ENCODE assay signal across 40 cellular contexts in genomic region chr13:94516456-94516855, GRCh38. TPM values are rescaled to one million over a fixed set of nuclear protein-coding genes. Genes with fewer than 3 reads are reported as not detected.
"Had no signal": no experiment of that assay in that cellular context is flagged by ENCODE, and none has a peak within 500 bp of the region (broad histone marks: within the 10 kb centered on the region; RNA-seq: fewer than 3 reads in every experiment).

No MANE protein-coding gene starts in this region.

- H3K4me1 Mint-ChIP-seq: activated naive CD4-positive, alpha-beta T cell treated with anti-CD3 and anti-CD28 coated beads, Interleukin-2, amount 10 ng/mL, durations not matched to agents 7 days and 5 days; activated naive CD4-positive, alpha-beta T cell treated with anti-CD3 and anti-CD28 coated beads, Interleukin-2, amount 50 U/mL, for 24 hours; activated naive CD8-positive, alpha-beta T cell treated with anti-CD3 and anti-CD28 coated beads for 36 hours; activated naive CD8-positive, alpha-beta T cell treated with anti-CD3 and anti-CD28 coated beads, Interleukin-2, amount 10 ng/mL, durations not matched to agents 7 days and 5 days; activated naive CD8-positive, alpha-beta T cell treated with anti-CD3 and anti-CD28 coated beads, Interleukin-2, amount 50 U/mL, for 24 hours; activated T-helper 17 cell treated with anti-CD3 and anti-CD28 coated beads, Interleukin-2, amount 50 U/mL, for 72 hours; central memory CD8-positive, alpha-beta T cell had no signal

- H3K27ac ChIP-seq: adrenal gland, ascending aorta, body of pancreas, brain microvascular endothelial cell, breast epithelium, cardiac muscle cell had no signal

- H3K4me3 Mint-ChIP-seq: activated naive CD4-positive, alpha-beta T cell treated with anti-CD3 and anti-CD28 coated beads for 36 hours; activated naive CD4-positive, alpha-beta T cell treated with anti-CD3 and anti-CD28 coated beads, Interleukin-2, amount 10 ng/mL, durations not matched to agents 7 days and 5 days; activated naive CD4-positive, alpha-beta T cell treated with anti-CD3 and anti-CD28 coated beads, Interleukin-2, amount 50 U/mL, for 24 hours; activated naive CD8-positive, alpha-beta T cell; activated naive CD8-positive, alpha-beta T cell treated with anti-CD3 and anti-CD28 coated beads for 36 hours; activated naive CD8-positive, alpha-beta T cell treated with anti-CD3 and anti-CD28 coated beads, Interleukin-2, amount 10 ng/mL, durations not matched to agents 7 days and 5 days; activated naive CD8-positive, alpha-beta T cell treated with anti-CD3 and anti-CD28 coated beads, Interleukin-2, amount 50 U/mL, for 24 hours; activated T-cell treated with anti-CD3 and anti-CD28 coated beads, Interleukin-2, amount 50 U/mL, for 24 hours; activated T-cell treated with anti-CD3 and anti-CD28 coated beads, Interleukin-2, amount 50 U/mL, for 4 hours; activated T-cell treated with anti-CD3 and anti-CD28 coated beads, Interleukin-2, amount 50 U/mL, for 72 hours; activated T-helper 1 cell treated with anti-CD3 and anti-CD28 coated beads, Interleukin-12 subunit alpha, Interleukin-12 subunit beta, Interleukin-2, Interleukin-4 antibody, amounts not matched to agents 30 ng/mL and 10 ng/mL and 1 ng/mL, durations not matched to agents 14 hours and 24 hours and 36 hours; activated T-helper 17 cell treated with anti-CD3 and anti-CD28 coated beads, Interleukin-2, amount 50 U/mL, for 72 hours; brain; central memory CD8-positive, alpha-beta T cell had no signal

- H3K27me3 Mint-ChIP-seq: activated naive CD4-positive, alpha-beta T cell treated with anti-CD3 and anti-CD28 coated beads, Interleukin-2, amount 50 U/mL, for 24 hours; activated naive CD8-positive, alpha-beta T cell; activated naive CD8-positive, alpha-beta T cell treated with anti-CD3 and anti-CD28 coated beads for 36 hours; activated T-cell treated with anti-CD3 and anti-CD28 coated beads, Interleukin-2, amount 50 U/mL, for 24 hours had no signal

- H3K27ac Mint-ChIP-seq: activated naive CD4-positive, alpha-beta T cell treated with anti-CD3 and anti-CD28 coated beads for 36 hours; activated naive CD4-positive, alpha-beta T cell treated with anti-CD3 and anti-CD28 coated beads, Interleukin-2, amount 10 ng/mL, durations not matched to agents 7 days and 5 days; activated naive CD4-positive, alpha-beta T cell treated with anti-CD3 and anti-CD28 coated beads, Interleukin-2, amount 50 U/mL, for 24 hours; activated naive CD4-positive, alpha-beta T cell treated with anti-CD3 and anti-CD28 coated beads, Interleukin-2, amount 50 U/mL, for 72 hours; activated naive CD8-positive, alpha-beta T cell; activated naive CD8-positive, alpha-beta T cell treated with anti-CD3 and anti-CD28 coated beads for 36 hours; activated naive CD8-positive, alpha-beta T cell treated with anti-CD3 and anti-CD28 coated beads, Interleukin-2, amount 10 ng/mL, durations not matched to agents 7 days and 5 days; activated naive CD8-positive, alpha-beta T cell treated with anti-CD3 and anti-CD28 coated beads, Interleukin-2, amount 50 U/mL, for 24 hours; activated T-cell treated with anti-CD3 and anti-CD28 coated beads, Interleukin-2, amount 50 U/mL, for 24 hours; activated T-cell treated with anti-CD3 and anti-CD28 coated beads, Interleukin-2, amount 50 U/mL, for 72 hours; activated T-helper 1 cell treated with anti-CD3 and anti-CD28 coated beads, Interleukin-12 subunit alpha, Interleukin-12 subunit beta, Interleukin-2, Interleukin-4 antibody, amounts not matched to agents 30 ng/mL and 10 ng/mL and 1 ng/mL, durations not matched to agents 14 hours and 24 hours and 36 hours; activated T-helper 17 cell treated with anti-CD3 and anti-CD28 coated beads, Interleukin-2, amount 50 U/mL, for 72 hours; activated T-helper 2 cell treated with anti-CD3 and anti-CD28 coated beads, Interferon-gamma antibody, Interleukin-2, Interleukin-4, amounts not matched to agents 10 μg/mL and 5 μg/mL and 100 μg/mL, durations not matched to agents 14 hours and 24 hours and 36 hours; brain had no signal

- H3K9me3 Mint-ChIP-seq: activated naive CD4-positive, alpha-beta T cell treated with anti-CD3 and anti-CD28 coated beads for 36 hours; activated naive CD4-positive, alpha-beta T cell treated with anti-CD3 and anti-CD28 coated beads, Interleukin-2, amount 10 ng/mL, durations not matched to agents 7 days and 5 days; activated T-cell treated with anti-CD3 and anti-CD28 coated beads, Interleukin-2, amount 50 U/mL, for 24 hours; activated T-helper 1 cell treated with anti-CD3 and anti-CD28 coated beads, Interleukin-12 subunit alpha, Interleukin-12 subunit beta, Interleukin-2, Interleukin-4 antibody, amounts not matched to agents 30 ng/mL and 10 ng/mL and 1 ng/mL, durations not matched to agents 14 hours and 24 hours and 36 hours; activated T-helper 2 cell treated with anti-CD3 and anti-CD28 coated beads, Interferon-gamma antibody, Interleukin-2, Interleukin-4, amounts not matched to agents 10 μg/mL and 5 μg/mL and 100 μg/mL, durations not matched to agents 14 hours and 24 hours and 36 hours; central memory CD8-positive, alpha-beta T cell had no signal

- H3K4me1 ChIP-seq: adrenal gland, ascending aorta, body of pancreas had no signal

- DNase-seq: activated effector memory CD4-positive, alpha-beta T cell treated with anti-CD3 and anti-CD28 coated beads, Interleukin-2, amount 50 U/mL, for 16 hours; activated effector memory CD4-positive, alpha-beta T cell treated with Interleukin-2 at 50 U/mL for 16 hours; activated gamma-delta T cell; activated gamma-delta T cell treated with Interleukin-2 at 50 U/mL for 16 hours; activated naive CD4-positive, alpha-beta T cell; activated naive CD4-positive, alpha-beta T cell treated with anti-CD3 and anti-CD28 coated beads for 36 hours; activated naive CD4-positive, alpha-beta T cell treated with anti-CD3 and anti-CD28 coated beads, Interleukin-2, amount 10 ng/mL, durations not matched to agents 7 days and 5 days; activated naive CD4-positive, alpha-beta T cell treated with anti-CD3 and anti-CD28 coated beads, Interleukin-2, amount 50 U/mL, for 16 hours; activated naive CD4-positive, alpha-beta T cell treated with Interleukin-2 at 50 U/mL for 16 hours; activated naive CD8-positive, alpha-beta T cell treated with anti-CD3 and anti-CD28 coated beads for 36 hours; activated naive CD8-positive, alpha-beta T cell treated with anti-CD3 and anti-CD28 coated beads, Interleukin-2, amount 10 ng/mL, durations not matched to agents 7 days and 5 days; activated naive CD8-positive, alpha-beta T cell treated with anti-CD3 and anti-CD28 coated beads, Interleukin-2, amount 50 U/mL, for 24 hours; activated T-cell treated with anti-CD3 and anti-CD28 coated beads, Interleukin-2, amount 50 U/mL, for 1 hour; activated T-cell treated with anti-CD3 and anti-CD28 coated beads, Interleukin-2, amount 50 U/mL, for 24 hours; activated T-cell treated with anti-CD3 and anti-CD28 coated beads, Interleukin-2, amount 50 U/mL, for 4 hours; activated T-cell treated with anti-CD3 and anti-CD28 coated beads, Interleukin-2, amount 50 U/mL, for 48 hours; activated T-cell treated with anti-CD3 and anti-CD28 coated beads, Interleukin-2, amount 50 U/mL, for 72 hours; adrenal gland; amniotic stem cell; amygdala; anterior cingulate cortex; aorta; body of pancreas; brain microvascular endothelial cell; caudate nucleus; central memory CD4-positive, alpha-beta T cell; cerebellar nuclear complex had no signal

- H3K4me3 ChIP-seq: adrenal gland, ascending aorta, body of pancreas, breast epithelium, cardiac muscle cell had no signal

- H3K36me3 Mint-ChIP-seq: activated naive CD4-positive, alpha-beta T cell treated with anti-CD3 and anti-CD28 coated beads, Interleukin-2, amount 10 ng/mL, durations not matched to agents 7 days and 5 days; activated naive CD4-positive, alpha-beta T cell treated with anti-CD3 and anti-CD28 coated beads, Interleukin-2, amount 50 U/mL, for 24 hours; activated naive CD8-positive, alpha-beta T cell; activated naive CD8-positive, alpha-beta T cell treated with anti-CD3 and anti-CD28 coated beads for 36 hours; activated naive CD8-positive, alpha-beta T cell treated with anti-CD3 and anti-CD28 coated beads, Interleukin-2, amount 10 ng/mL, durations not matched to agents 7 days and 5 days; brain had no signal

- ATAC-seq: activated naive CD4-positive, alpha-beta T cell treated with anti-CD3 and anti-CD28 coated beads, Interleukin-2, amount 50 U/mL, for 72 hours; activated naive CD8-positive, alpha-beta T cell treated with anti-CD3 and anti-CD28 coated beads, Interleukin-2, amount 50 U/mL, for 24 hours; activated T-cell treated with anti-CD3 and anti-CD28 coated beads, Interleukin-2, amount 50 U/mL, for 4 hours; activated T-cell treated with anti-CD3 and anti-CD28 coated beads, Interleukin-2, amount 50 U/mL, for 72 hours; activated T-helper 17 cell treated with anti-CD3 and anti-CD28 coated beads, Interleukin-2, amount 50 U/mL, for 72 hours; body of pancreas had no signal

- H3K27me3 ChIP-seq: adrenal gland, ascending aorta, body of pancreas, brain microvascular endothelial cell, breast epithelium, cardiac muscle cell had no signal

- H3K9me3 ChIP-seq: adrenal gland, ascending aorta, body of pancreas, breast epithelium had no signal

- H3K36me3 ChIP-seq: adrenal gland, ascending aorta, brain microvascular endothelial cell, breast epithelium, cardiac muscle cell had no signal

RNA-seq across cellular contexts. Expression of gene DCT, which starts 37.0 kb away (rescaled TPM):
- total RNA-seq: activated T-cell treated with anti-CD3 and anti-CD28 coated beads, Interleukin-2, amount 50 U/mL, for 4 hours; activated T-helper 1 cell treated with anti-CD3 and anti-CD28 coated beads, Interleukin-12 subunit alpha, Interleukin-12 subunit beta, Interleukin-2, Interleukin-4 antibody, amounts not matched to agents 30 ng/mL and 10 ng/mL and 1 ng/mL, durations not matched to agents 14 hours and 24 hours and 36 hours; activated T-helper 2 cell treated with anti-CD3 and anti-CD28 coated beads, Interferon-gamma antibody, Interleukin-2, Interleukin-4, amounts not matched to agents 10 μg/mL and 5 μg/mL and 100 μg/mL, durations not matched to agents 14 hours and 24 hours and 36 hours; ascending aorta; bronchial epithelial cell; chondrocyte had no signal
- polyA plus RNA-seq: cardiac muscle cell had no signal
